27 cellular contexts compared by ENCODE assay signal in the genomic region with DNA sequence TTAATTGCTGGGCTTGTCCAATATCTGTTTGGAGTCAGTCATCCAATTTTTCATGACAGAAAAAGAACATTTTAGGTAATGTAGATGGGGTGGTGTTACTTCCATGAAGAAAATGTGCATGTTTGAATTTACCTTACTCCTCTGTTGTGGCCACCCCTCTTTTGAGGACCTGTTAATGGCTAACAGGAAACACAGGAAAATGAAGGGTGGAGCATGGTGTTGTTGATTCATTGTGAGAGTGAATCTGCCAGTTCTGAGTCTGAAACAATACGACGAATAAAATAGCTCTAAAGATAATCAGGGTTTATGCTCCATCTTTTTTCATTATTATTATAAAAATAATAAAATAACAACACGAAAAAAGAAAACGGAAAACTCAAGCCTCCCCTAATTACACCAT.
"Had no signal": no experiment of that assay in that cellular context is flagged by ENCODE, and none has a peak within 500 bp of the region (broad histone marks: within the 10 kb centered on the region; RNA-seq: fewer than 3 reads in every experiment).

No MANE protein-coding gene starts in this region.

- H3K9me3 Mint-ChIP-seq: natural killer cell; nephron; neural progenitor cell; stimulated activated effector memory CD8-positive, alpha-beta T cell treated with anti-CD3 and anti-CD28 coated beads, Interleukin-12 subunit alpha, Interleukin-12 subunit beta, amount 100 ng/mL, for 72 hours; stimulated activated naive B cell treated with anti-CD40 and anti-IgM and Interleukin-4, amounts not matched to agents 10 μg/mL and 1 μg/mL and 100 μg/mL, for 72 hours; type B pancreatic cell had no signal

- H3K27ac Mint-ChIP-seq: natural killer cell; nephron; neural progenitor cell; progenitor cell of endocrine pancreas; stimulated activated effector memory CD8-positive, alpha-beta T cell treated with anti-CD3 and anti-CD28 coated beads, Interleukin-12 subunit alpha, Interleukin-12 subunit beta, amount 100 ng/mL, for 72 hours; stimulated activated naive B cell treated with anti-CD40 and anti-IgM and Interleukin-4, amounts not matched to agents 10 μg/mL and 1 μg/mL and 100 μg/mL, for 72 hours; type B pancreatic cell had no signal

- H3K4me3 Mint-ChIP-seq: natural killer cell; nephron; neural progenitor cell; stimulated activated effector memory CD8-positive, alpha-beta T cell treated with anti-CD3 and anti-CD28 coated beads, Interleukin-12 subunit alpha, Interleukin-12 subunit beta, amount 100 ng/mL, for 72 hours; stimulated activated naive B cell treated with anti-CD40 and anti-IgM and Interleukin-4, amounts not matched to agents 10 μg/mL and 1 μg/mL and 100 μg/mL, for 72 hours; stimulated activated naive CD8-positive, alpha-beta T cell treated with anti-CD3 and anti-CD28 coated beads, Interleukin-15, amount 100 ng/mL, for 72 hours; type B pancreatic cell had no signal

- DNase-seq: natural killer cell; occipital lobe; ovary; posterior cingulate gyrus; psoas muscle; right cardiac atrium; right lobe of liver; sigmoid colon; small intestine; stimulated activated CD4-positive, alpha-beta T cell treated with anti-CD3 and anti-CD28 coated beads, Interleukin-15, amount 100 ng/mL, for 24 hours; stimulated activated CD4-positive, alpha-beta T cell treated with anti-CD3 and anti-CD28 coated beads, Interleukin-2, amount 100 ng/mL, for 24 hours; stimulated activated CD4-positive, alpha-beta T cell treated with anti-CD3 and anti-CD28 coated beads, Interleukin-2, amount 100 ng/mL, for 48 hours; stimulated activated CD4-positive, alpha-beta T cell treated with anti-CD3 and anti-CD28 coated beads, Interleukin-4, amount 100 ng/mL, for 24 hours; stimulated activated naive B cell treated with anti-CD40 and anti-IgM and Interleukin-4, amounts not matched to agents 10 μg/mL and 1 μg/mL and 100 μg/mL, for 72 hours; stimulated activated naive CD4-positive, alpha-beta T cell treated with Interleukin-2 at 50 U/mL for 16 hours; stimulated activated naive CD8-positive, alpha-beta T cell treated with anti-CD3 and anti-CD28 coated beads, Interleukin-15, amount 100 ng/mL, for 72 hours; substantia nigra; testis; tibial artery; transverse colon; upper lobe of right lung; uterus had no signal

- ATAC-seq: natural killer cell; psoas muscle; right cardiac atrium; right lobe of liver; stimulated activated effector memory CD8-positive, alpha-beta T cell treated with anti-CD3 and anti-CD28 coated beads, Interleukin-12 subunit alpha, Interleukin-12 subunit beta, amount 100 ng/mL, for 72 hours; stimulated activated naive B cell treated with anti-CD40 and anti-IgM and Interleukin-4, amounts not matched to agents 10 μg/mL and 1 μg/mL and 100 μg/mL, for 72 hours; stimulated activated naive CD8-positive, alpha-beta T cell treated with anti-CD3 and anti-CD28 coated beads, Interleukin-15, amount 100 ng/mL, for 72 hours; upper lobe of right lung had no signal

- H3K27me3 Mint-ChIP-seq: progenitor cell of endocrine pancreas; stimulated activated naive B cell treated with anti-CD40 and anti-IgM and Interleukin-4, amounts not matched to agents 10 μg/mL and 1 μg/mL and 100 μg/mL, for 72 hours; stimulated activated naive CD8-positive, alpha-beta T cell treated with anti-CD3 and anti-CD28 coated beads, Interleukin-15, amount 100 ng/mL, for 72 hours; type B pancreatic cell had no signal

- H3K4me1 Mint-ChIP-seq: stimulated activated naive CD8-positive, alpha-beta T cell treated with anti-CD3 and anti-CD28 coated beads, Interleukin-15, amount 100 ng/mL, for 72 hours had no signal

- H3K36me3 Mint-ChIP-seq: natural killer cell, neural progenitor cell, type B pancreatic cell had no signal
